ENCODE assay signal across 8 cellular contexts in genomic region chr5:173331956-173332479, GRCh38. TPM values are rescaled to one million over a fixed set of nuclear protein-coding genes. Genes with fewer than 3 reads are reported as not detected.
DNase-seq lines count a peak whose midpoint lies in the region; ATAC-seq, FAIRE-seq and TF ChIP-seq lines count a peak whose summit lies in the region.

No MANE protein-coding gene starts in this region.

- peaks cover 19% of the 10 kb centered on the region for H3K79me2 ChIP-seq in ACC112 (ENCODE audit: control insufficient read depth, insufficient read depth, low read length, unreplicated experiment)

- H3K4me3 ChIP-seq in ACC112 (ENCODE audit: low read depth, low read length): no peak overlapping the region
- H3K4me3 ChIP-seq in WERI-Rb-1 (ENCODE audit: low read depth, low read length): no peak overlapping the region
- H3K4me3 ChIP-seq in bronchial epithelial cell (ENCODE audit: low read depth, low read length): no peak overlapping the region

- H3K27me3 ChIP-seq in ACC112 (ENCODE audit: insufficient read depth, low read length) (no peaks in the 10 kb centered on the region), WERI-Rb-1 (ENCODE audit: insufficient read depth, low read depth, severe bottlenecking) (peaks cover 9% of the 10 kb centered on the region), bronchial epithelial cell (ENCODE audit: control insufficient read depth, insufficient read depth, low read length) (no peaks in the 10 kb centered on the region)

- peak; percentile 68 for ATAC-seq in GM18517 (IDR thresholded peaks at IDR 0.05; ENCODE audit: unreplicated experiment)
- ATAC-seq in HG03025 (IDR thresholded peaks at IDR 0.05; ENCODE audit: low FRiP score, unreplicated experiment): peak; percentile 71

- no peaks in the 10 kb centered on the region for H3K9me3 ChIP-seq in WERI-Rb-1 (ENCODE audit: severe bottlenecking)

- FAIRE-seq in bronchial epithelial cell (lab: Jason Lieb, UNC): no peak

- H2AFZ ChIP-seq in ACC112 (ENCODE audit: low read length, unreplicated experiment): no peak overlapping the region

- peaks cover 4% of the 10 kb centered on the region; the same call in 1 of the 2 replicates for H3K36me3 ChIP-seq in ACC112 (ENCODE audit: insufficient read depth, low read length)
- H3K36me3 ChIP-seq in WERI-Rb-1: no peaks in the 10 kb centered on the region
- no peaks in the 10 kb centered on the region for H3K36me3 ChIP-seq in bronchial epithelial cell (ENCODE audit: control insufficient read depth, insufficient read depth, low read length)

- peaks cover 41% of the 10 kb centered on the region for H3K4me1 ChIP-seq in ACC112 (ENCODE audit: control insufficient read depth, insufficient read depth, low read length, unreplicated experiment)

- DNase-seq in NCI-H2107 treated with DMSO at 0.1 percent for 48 hours (lab: John Stamatoyannopoulos, UW; ENCODE audit: unreplicated experiment): peak; percentile 40
- peak; percentile 87 for DNase-seq in WERI-Rb-1
- DNase-seq in bronchial epithelial cell (ENCODE audit: low read depth): peak; percentile 78
- DNase-seq in kidney tubule cell (ENCODE audit: low spot score): peak; percentile 86
- DNase-seq in stimulated activated CD4-positive, alpha-beta T cell treated with anti-CD3 and anti-CD28 coated beads, Interleukin-2, amount 100 ng/mL, for 48 hours: peak; percentile 88 to 90

- peak; percentile 94 for TF ChIP-seq CTCF in WERI-Rb-1 (IDR thresholded peaks at IDR 0.05; ENCODE audit: low read depth, low read length)
- TF ChIP-seq CTCF in bronchial epithelial cell (IDR thresholded peaks at IDR 0.05; ENCODE audit: insufficient read depth, low read length, severe bottlenecking): peak; percentile 98

- H3K27ac ChIP-seq in ACC112 (ENCODE audit: low read depth, low read length): peak overlapping the region; percentile 94
- no peak overlapping the region for H3K27ac ChIP-seq in WERI-Rb-1

RNA-seq across cellular contexts. Expression of gene STC2, which starts 3.8 kb away (rescaled TPM):
- total RNA-seq in bronchial epithelial cell: 310 and 440 TPM in 2 replicates
